In the genomic region with DNA sequence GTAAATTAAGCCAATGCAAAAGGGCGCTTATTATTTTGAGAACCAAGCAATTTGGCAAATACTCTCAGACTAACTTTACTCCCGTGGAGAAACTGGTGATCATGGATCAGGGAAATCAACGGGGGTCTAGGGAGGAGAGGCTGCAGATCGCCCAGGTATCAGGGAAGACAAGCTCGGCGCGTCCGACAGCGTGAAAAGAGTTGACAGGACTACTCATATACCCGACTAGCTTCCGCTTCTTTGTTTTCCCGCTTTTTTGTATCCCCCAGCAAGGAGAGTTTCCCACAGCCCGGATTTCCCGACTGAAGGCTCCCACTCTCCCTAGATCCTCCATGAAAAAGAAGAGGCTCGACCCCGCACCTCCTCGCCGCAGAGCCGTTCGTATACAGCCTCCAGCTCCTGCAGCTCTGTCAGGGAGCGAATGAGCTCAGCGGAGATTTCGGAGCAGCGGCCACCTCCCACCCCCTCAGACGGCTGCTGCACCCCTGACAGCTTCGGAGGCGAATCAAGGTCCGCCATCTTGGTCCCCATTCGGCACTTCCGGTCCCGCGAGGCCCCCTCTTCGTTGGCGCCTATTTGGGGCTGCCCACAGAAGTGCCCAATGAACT, we compare ENCODE assay signal across 1 cellular context.
A peak's percentile ranks its signal among the peaks of the same experiment; 100 is the strongest.
TF ChIP-seq lines count a peak whose summit lies in the region.

COG4 (minus strand) TSS at position 542 of the 608 bp plus-strand sequence; CDS start at position 531, 11 bp downstream.

TF ChIP-seq in HepG2, 621 proteins besides CTCF, POLR2A, EP300 and RAD21 (continued from another document and continues in another):
- TF ChIP-seq, protein P1, sequence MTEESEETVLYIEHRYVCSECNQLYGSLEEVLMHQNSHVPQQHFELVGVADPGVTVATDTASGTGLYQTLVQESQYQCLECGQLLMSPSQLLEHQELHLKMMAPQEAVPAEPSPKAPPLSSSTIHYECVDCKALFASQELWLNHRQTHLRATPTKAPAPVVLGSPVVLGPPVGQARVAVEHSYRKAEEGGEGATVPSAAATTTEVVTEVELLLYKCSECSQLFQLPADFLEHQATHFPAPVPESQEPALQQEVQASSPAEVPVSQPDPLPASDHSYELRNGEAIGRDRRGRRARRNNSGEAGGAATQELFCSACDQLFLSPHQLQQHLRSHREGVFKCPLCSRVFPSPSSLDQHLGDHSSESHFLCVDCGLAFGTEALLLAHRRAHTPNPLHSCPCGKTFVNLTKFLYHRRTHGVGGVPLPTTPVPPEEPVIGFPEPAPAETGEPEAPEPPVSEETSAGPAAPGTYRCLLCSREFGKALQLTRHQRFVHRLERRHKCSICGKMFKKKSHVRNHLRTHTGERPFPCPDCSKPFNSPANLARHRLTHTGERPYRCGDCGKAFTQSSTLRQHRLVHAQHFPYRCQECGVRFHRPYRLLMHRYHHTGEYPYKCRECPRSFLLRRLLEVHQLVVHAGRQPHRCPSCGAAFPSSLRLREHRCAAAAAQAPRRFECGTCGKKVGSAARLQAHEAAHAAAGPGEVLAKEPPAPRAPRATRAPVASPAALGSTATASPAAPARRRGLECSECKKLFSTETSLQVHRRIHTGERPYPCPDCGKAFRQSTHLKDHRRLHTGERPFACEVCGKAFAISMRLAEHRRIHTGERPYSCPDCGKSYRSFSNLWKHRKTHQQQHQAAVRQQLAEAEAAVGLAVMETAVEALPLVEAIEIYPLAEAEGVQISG (CRISPR knock-in tag; IDR thresholded peaks at IDR 0.05) = peak; percentile 85
- TF ChIP-seq ZNF652 (CRISPR knock-in tag; IDR thresholded peaks at IDR 0.05; ENCODE audit: borderline replicate concordance, low read depth) = no peak
- TF ChIP-seq ZNF572 (CRISPR knock-in tag; IDR thresholded peaks at IDR 0.05) = no peak
- TF ChIP-seq IKZF5 (CRISPR knock-in tag; IDR thresholded peaks at IDR 0.05) = peak; percentile 71; the same call in 1 of the 2 replicates
- TF ChIP-seq BORCS8-MEF2B (CRISPR knock-in tag; IDR thresholded peaks at IDR 0.05) = no peak
- TF ChIP-seq MTA1 (CRISPR knock-in tag; IDR thresholded peaks at IDR 0.05; ENCODE audit: borderline replicate concordance) = peak; percentile 71; the same call in 1 of the 2 replicates
- no peak for TF ChIP-seq MED8 (CRISPR knock-in tag; IDR thresholded peaks at IDR 0.05; ENCODE audit: insufficient replicate concordance)
- no peak for TF ChIP-seq XBP1 (CRISPR knock-in tag; IDR thresholded peaks at IDR 0.05)
- no peak for TF ChIP-seq GPN1 (CRISPR knock-in tag; IDR thresholded peaks at IDR 0.05; ENCODE audit: borderline replicate concordance)
- 0 out of 2 replicates have a peak, but pooled peaks have one; percentile 34 for TF ChIP-seq NPAS2 (CRISPR knock-in tag; IDR thresholded peaks at IDR 0.05; ENCODE audit: borderline replicate concordance)
- TF ChIP-seq ZNF263 (CRISPR knock-in tag; IDR thresholded peaks at IDR 0.05) = no peak
- no peak for TF ChIP-seq ASH2L (IDR thresholded peaks at IDR 0.05; ENCODE audit: insufficient read length, low read depth, low read length)
- no peak for TF ChIP-seq ZNF644 (CRISPR knock-in tag; IDR thresholded peaks at IDR 0.05; ENCODE audit: low read depth)
- no peak for TF ChIP-seq ZNF24 (IDR thresholded peaks at IDR 0.05)
- no peak for TF ChIP-seq RCOR2 (CRISPR knock-in tag; IDR thresholded peaks at IDR 0.05)
- no peak for TF ChIP-seq KIAA2018 (CRISPR knock-in tag; IDR thresholded peaks at IDR 0.05; ENCODE audit: borderline replicate concordance)
- no peak for TF ChIP-seq ATF6 (CRISPR knock-in tag; conservative IDR thresholded peaks at IDR 0.05)
- peak; percentile 52; the same call in 1 of the 2 replicates for TF ChIP-seq ZGPAT (CRISPR knock-in tag; IDR thresholded peaks at IDR 0.05)
- TF ChIP-seq CC2D1A (CRISPR knock-in tag; IDR thresholded peaks at IDR 0.05) = no peak
- TF ChIP-seq, protein P2, sequence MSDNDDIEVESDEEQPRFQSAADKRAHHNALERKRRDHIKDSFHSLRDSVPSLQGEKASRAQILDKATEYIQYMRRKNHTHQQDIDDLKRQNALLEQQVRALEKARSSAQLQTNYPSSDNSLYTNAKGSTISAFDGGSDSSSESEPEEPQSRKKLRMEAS (IDR thresholded peaks at IDR 0.05) = no peak; the same call in 1 of the 2 replicates
- TF ChIP-seq ZNF780A (CRISPR knock-in tag; IDR thresholded peaks at IDR 0.05) = no peak
- TF ChIP-seq ZNF816 (CRISPR knock-in tag; IDR thresholded peaks at IDR 0.05; ENCODE audit: borderline replicate concordance) = no peak
- TF ChIP-seq DDIT3 (CRISPR knock-in tag; IDR thresholded peaks at IDR 0.05) = no peak
- TF ChIP-seq ZNF547 (CRISPR knock-in tag; IDR thresholded peaks at IDR 0.05) = no peak
- no peak for TF ChIP-seq EED (CRISPR knock-in tag; IDR thresholded peaks at IDR 0.05)
- TF ChIP-seq SP5 (CRISPR knock-in tag; IDR thresholded peaks at IDR 0.05; ENCODE audit: borderline replicate concordance, low read depth) = no peak
- TF ChIP-seq, protein P3, sequence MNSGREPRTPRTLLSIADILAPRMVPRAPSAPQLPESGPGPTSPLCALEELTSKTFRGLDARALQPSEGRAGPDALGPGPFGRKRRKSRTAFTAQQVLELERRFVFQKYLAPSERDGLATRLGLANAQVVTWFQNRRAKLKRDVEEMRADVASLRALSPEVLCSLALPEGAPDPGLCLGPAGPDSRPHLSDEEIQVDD (CRISPR knock-in tag; IDR thresholded peaks at IDR 0.05; ENCODE audit: borderline replicate concordance) = no peak
- TF ChIP-seq ZNF709 (CRISPR knock-in tag; IDR thresholded peaks at IDR 0.05) = 0 out of 2 replicates have a peak, but pooled peaks have one; percentile 55
- TF ChIP-seq CBX1 (IDR thresholded peaks at IDR 0.05; ENCODE audit: low read depth) = no peak
- no peak for TF ChIP-seq PAF1 (CRISPR knock-in tag; IDR thresholded peaks at IDR 0.05)
- TF ChIP-seq GATAD1 (CRISPR knock-in tag; IDR thresholded peaks at IDR 0.05) = peak; percentile 98
- TF ChIP-seq, protein P4, sequence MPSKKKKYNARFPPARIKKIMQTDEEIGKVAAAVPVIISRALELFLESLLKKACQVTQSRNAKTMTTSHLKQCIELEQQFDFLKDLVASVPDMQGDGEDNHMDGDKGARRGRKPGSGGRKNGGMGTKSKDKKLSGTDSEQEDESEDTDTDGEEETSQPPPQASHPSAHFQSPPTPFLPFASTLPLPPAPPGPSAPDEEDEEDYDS (CRISPR knock-in tag; IDR thresholded peaks at IDR 0.05) = peak; percentile 93
- no peak for TF ChIP-seq NKX3-1 (CRISPR knock-in tag; IDR thresholded peaks at IDR 0.05)
- TF ChIP-seq KDM6A (CRISPR knock-in tag; IDR thresholded peaks at IDR 0.05; ENCODE audit: low read depth) = no peak
- TF ChIP-seq PHF20 (CRISPR knock-in tag; IDR thresholded peaks at IDR 0.05) = peak; percentile 87
- TF ChIP-seq, protein P5, sequence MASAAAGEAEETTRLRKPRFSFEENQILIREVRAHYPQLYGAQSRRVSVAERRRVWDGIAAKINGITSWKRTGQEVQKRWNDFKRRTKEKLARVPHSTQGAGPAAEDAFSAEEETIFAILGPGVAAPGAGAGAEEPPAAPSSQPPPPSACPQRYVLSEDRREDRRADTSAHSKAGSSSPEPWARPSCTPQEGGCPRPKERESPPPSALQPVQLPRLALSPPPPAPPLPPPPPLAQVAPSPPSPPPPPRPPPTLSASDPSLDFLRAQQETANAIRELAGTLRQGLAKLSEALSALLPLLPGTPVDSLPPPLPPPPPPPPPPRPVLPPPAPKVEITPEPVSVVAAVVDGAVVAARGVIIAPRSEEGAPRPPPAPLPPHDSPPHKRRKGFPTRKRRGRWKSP (CRISPR knock-in tag; IDR thresholded peaks at IDR 0.05) = no peak
